In the genomic region with DNA sequence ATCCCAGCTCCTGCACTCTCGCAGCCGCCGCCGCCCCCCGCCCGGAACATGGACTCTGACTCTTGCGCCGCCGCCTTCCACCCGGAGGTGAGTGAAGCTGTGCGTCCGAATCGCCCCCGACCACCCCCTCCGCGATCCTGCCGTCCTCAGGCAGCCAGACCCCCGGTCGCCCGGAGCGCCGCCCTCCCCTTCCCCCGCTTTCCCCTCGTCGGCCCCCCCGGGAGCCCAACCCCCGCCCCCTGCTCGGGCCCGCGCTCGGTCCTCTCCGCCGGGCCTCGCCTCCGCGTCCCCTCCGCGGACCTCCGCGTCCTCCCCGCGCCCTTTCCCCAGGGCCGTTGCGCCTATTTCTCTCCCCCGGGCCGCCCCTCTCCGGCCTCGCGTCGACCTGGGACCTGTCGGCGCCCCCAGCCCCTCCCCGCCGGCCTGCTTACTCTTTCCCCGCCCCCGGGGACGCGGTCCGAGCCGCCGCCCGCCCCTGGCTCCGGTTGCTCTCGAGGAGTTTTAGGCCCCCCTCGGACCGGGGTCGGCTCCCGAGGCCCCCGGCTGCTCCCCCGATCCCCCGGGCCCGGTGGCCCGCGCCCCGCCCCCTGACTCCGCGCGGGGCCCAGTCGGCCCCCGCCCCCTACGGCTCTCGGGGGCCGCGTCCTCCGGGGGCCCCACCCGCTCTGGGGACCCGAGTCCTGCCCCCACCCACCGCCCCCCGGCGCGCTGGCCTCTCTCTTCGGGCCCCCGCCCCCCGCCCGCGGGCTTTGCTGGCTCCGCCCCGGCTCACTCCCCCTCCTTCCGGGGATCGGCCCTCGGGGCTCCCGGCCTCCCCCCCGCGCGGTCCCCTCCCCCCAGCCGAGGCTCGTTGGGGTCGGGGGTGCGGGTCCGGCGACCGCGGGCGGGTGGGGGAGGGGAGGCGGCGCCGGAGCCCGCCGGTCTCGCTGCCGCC, we compare ENCODE assay signal across 8 cellular contexts. TPM values are rescaled to one million over a fixed set of nuclear protein-coding genes. Genes with fewer than 3 reads are reported as not detected.
DNase-seq lines count a peak whose midpoint lies in the region; ATAC-seq and TF ChIP-seq lines count a peak whose summit lies in the region.

No MANE protein-coding gene starts in this region.

- H3K27me3 Mint-ChIP-seq in HFFc6 (ENCODE audit: insufficient read depth) (no peaks in the 10 kb centered on the region), memory B cell (no peaks in the 10 kb centered on the region)
- H3K27me3 Mint-ChIP-seq in stimulated activated naive CD8-positive, alpha-beta T cell treated with anti-CD3 and anti-CD28 coated beads, Interleukin-15, Interleukin-2, amounts not matched to agents 100 ng/mL and 50 ng/mL, for 24 hours, result no peaks in the 10 kb centered on the region

- ATAC-seq in memory B cell (ENCODE audit: low read depth) (no peak), GM21786 (IDR thresholded peaks at IDR 0.05; ENCODE audit: unreplicated experiment) (no peak), HG03175 (IDR thresholded peaks at IDR 0.05; ENCODE audit: unreplicated experiment) (no peak)

- H3K4me1 Mint-ChIP-seq in HFFc6 (ENCODE audit: low read depth) (peaks cover 35% of the 10 kb centered on the region), memory B cell (peaks cover 10% of the 10 kb centered on the region)
- H3K4me1 Mint-ChIP-seq in stimulated activated naive CD8-positive, alpha-beta T cell treated with anti-CD3 and anti-CD28 coated beads, Interleukin-15, Interleukin-2, amounts not matched to agents 100 ng/mL and 50 ng/mL, for 24 hours (ENCODE audit: low read depth), result peaks cover 18% of the 10 kb centered on the region

- peaks cover 3% of the 10 kb centered on the region; the same call in 1 of the 2 replicates for H3K36me3 Mint-ChIP-seq in HFFc6 (ENCODE audit: low read depth)
- H3K36me3 Mint-ChIP-seq in memory B cell, result no peaks in the 10 kb centered on the region
- peaks cover 10% of the 10 kb centered on the region for H3K36me3 Mint-ChIP-seq in stimulated activated naive CD8-positive, alpha-beta T cell treated with anti-CD3 and anti-CD28 coated beads, Interleukin-15, Interleukin-2, amounts not matched to agents 100 ng/mL and 50 ng/mL, for 24 hours (ENCODE audit: low read depth)

- H3K4me3 Mint-ChIP-seq in HFFc6, result peak overlapping the region; percentile 74
- H3K4me3 Mint-ChIP-seq in memory B cell, result peak overlapping the region; percentile 90
- H3K4me3 Mint-ChIP-seq in stimulated activated naive CD8-positive, alpha-beta T cell treated with anti-CD3 and anti-CD28 coated beads, Interleukin-15, Interleukin-2, amounts not matched to agents 100 ng/mL and 50 ng/mL, for 24 hours, result peak overlapping the region; percentile 60

- peak; percentile 27 for DNase-seq in AG10803 (ENCODE audit: low read depth)
- no peak for DNase-seq in HFFc6
- peak; percentile 41 for DNase-seq in activated CD4-positive, alpha-beta T cell treated with anti-CD3 and anti-CD28 coated beads, Interleukin-2, amount 50 U/mL, for 1 hour
- DNase-seq in effector CD4-positive, alpha-beta T cell, result peak; percentile 49
- DNase-seq in memory B cell (ENCODE audit: low spot score in 2 of 2), result peak; percentile 26 to 44

- no peak overlapping the region for H3K27ac Mint-ChIP-seq in HFFc6
- H3K27ac Mint-ChIP-seq in memory B cell, result no peak overlapping the region
- no peak overlapping the region for H3K27ac Mint-ChIP-seq in stimulated activated naive CD8-positive, alpha-beta T cell treated with anti-CD3 and anti-CD28 coated beads, Interleukin-15, Interleukin-2, amounts not matched to agents 100 ng/mL and 50 ng/mL, for 24 hours

- H3K9me3 Mint-ChIP-seq in HFFc6, result no peaks in the 10 kb centered on the region
- no peaks in the 10 kb centered on the region for H3K9me3 Mint-ChIP-seq in memory B cell
- H3K9me3 Mint-ChIP-seq in stimulated activated naive CD8-positive, alpha-beta T cell treated with anti-CD3 and anti-CD28 coated beads, Interleukin-15, Interleukin-2, amounts not matched to agents 100 ng/mL and 50 ng/mL, for 24 hours, result no peaks in the 10 kb centered on the region

- peak overlapping the region; percentile 71 for H3K4me3 ChIP-seq in AG10803 (ENCODE audit: low read length)

- TF ChIP-seq CTCF in AG10803 (conservative IDR thresholded peaks at IDR 0.05; ENCODE audit: low read length) (no peak), HFFc6 (IDR thresholded peaks at IDR 0.05) (no peak)

RNA-seq across cellular contexts. Expression of gene PHF13, which starts 0.8 kb away (rescaled TPM):
- 10 to 100 TPM; 18.0 to 19.9 (median 19.0) TPM for total RNA-seq in HFFc6 (2021; fragmentation: NEBNext Ultra II Directional; extraction: Animal tissue kit (Norgen Biotek cat#: 25700))

RNA-seq across cellular contexts. Expression of gene THAP3, which starts 10.4 kb away (rescaled TPM):
- 10 to 100 TPM; 12.9 to 18.2 (median 16.2) TPM for total RNA-seq in HFFc6 (2021; fragmentation: NEBNext Ultra II Directional; extraction: Animal tissue kit (Norgen Biotek cat#: 25700))

RNA-seq across cellular contexts. Expression of gene KLHL21, which starts 11.6 kb away (rescaled TPM):
- 10 to 100 TPM; 21.1 to 31.5 (median 22.6) TPM for total RNA-seq in HFFc6 (2021; fragmentation: NEBNext Ultra II Directional; extraction: Animal tissue kit (Norgen Biotek cat#: 25700))

RNA-seq across cellular contexts. Expression of gene ZBTB48, which starts 34.5 kb away (rescaled TPM):
- total RNA-seq in HFFc6 (2021; fragmentation: NEBNext Ultra II Directional; extraction: Animal tissue kit (Norgen Biotek cat#: 25700)), result 10 to 100 TPM; 10.0 to 15.1 (median 11.3) TPM

RNA-seq across cellular contexts. Expression of gene TAS1R1, which starts 59.2 kb away (rescaled TPM):
- not detected for total RNA-seq in HFFc6 (2021; fragmentation: NEBNext Ultra II Directional; extraction: Animal tissue kit (Norgen Biotek cat#: 25700))
